ENCODE assay signal across 26 cellular contexts in the genomic region with DNA sequence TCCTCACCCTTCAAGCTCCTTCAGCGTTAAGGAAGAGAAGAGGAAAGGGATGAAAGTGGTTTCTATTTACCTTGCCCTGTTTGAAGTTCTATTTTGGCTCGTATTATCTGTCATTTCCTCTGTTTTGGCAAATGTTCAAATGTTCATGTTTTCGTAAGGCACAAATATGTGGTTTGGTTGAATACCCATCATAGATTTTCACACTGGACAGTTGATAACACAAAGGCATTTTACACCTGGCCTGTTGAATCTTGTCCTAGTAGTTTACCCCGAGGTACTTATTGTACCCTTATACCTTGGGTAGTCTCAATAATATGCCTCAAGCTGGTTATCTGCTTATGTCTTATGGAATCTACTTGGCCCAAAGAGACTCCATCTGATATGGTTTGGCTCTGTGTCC.
"Had no signal": no experiment of that assay in that cellular context is flagged by ENCODE, and none has a peak within 500 bp of the region (broad histone marks: within the 10 kb centered on the region; RNA-seq: fewer than 3 reads in every experiment).

No MANE protein-coding gene starts in this region.

- H3K36me3 Mint-ChIP-seq: activated naive CD8-positive, alpha-beta T cell had no signal

- H3K9me3 Mint-ChIP-seq: activated B cell treated with CpG ODN at 0.5 μM for 24 hours had no signal

- ATAC-seq: activated T-helper 17 cell treated with anti-CD3 and anti-CD28 coated beads, Interleukin-2, amount 50 U/mL, for 72 hours; T-helper 17 cell had no signal

- H3K27me3 Mint-ChIP-seq: activated B cell treated with CpG ODN at 0.5 μM for 24 hours; activated CD4-positive, alpha-beta memory T cell treated with anti-CD3 and anti-CD28 coated beads, Interleukin-2, amount 10 ng/mL, durations not matched to agents 7 days and 5 days; activated CD4-positive, alpha-beta T cell treated with anti-CD3 and anti-CD28 coated beads, Interleukin-2, amount 10 ng/mL, durations not matched to agents 7 days and 5 days; activated naive CD8-positive, alpha-beta T cell; activated T-helper 17 cell treated with anti-CD3 and anti-CD28 coated beads, Interleukin-2, amount 50 U/mL, for 72 hours; T-helper 17 cell had no signal

- H3K4me1 Mint-ChIP-seq: activated B cell treated with CpG ODN at 0.5 μM for 24 hours; activated CD4-positive, alpha-beta memory T cell treated with anti-CD3 and anti-CD28 coated beads, Interleukin-2, amount 10 ng/mL, durations not matched to agents 7 days and 5 days; activated CD4-positive, alpha-beta T cell treated with anti-CD3 and anti-CD28 coated beads, Interleukin-2, amount 10 ng/mL, durations not matched to agents 7 days and 5 days; activated T-helper 17 cell treated with anti-CD3 and anti-CD28 coated beads, Interleukin-2, amount 50 U/mL, for 72 hours; T-helper 17 cell had no signal

- H3K27ac Mint-ChIP-seq: activated B cell treated with CpG ODN at 0.5 μM for 24 hours; activated CD4-positive, alpha-beta memory T cell treated with anti-CD3 and anti-CD28 coated beads, Interleukin-2, amount 10 ng/mL, durations not matched to agents 7 days and 5 days; activated CD4-positive, alpha-beta T cell treated with anti-CD3 and anti-CD28 coated beads, Interleukin-2, amount 10 ng/mL, durations not matched to agents 7 days and 5 days; activated naive CD4-positive, alpha-beta T cell treated with anti-CD3 and anti-CD28 coated beads for 36 hours; activated naive CD8-positive, alpha-beta T cell; activated T-helper 17 cell treated with anti-CD3 and anti-CD28 coated beads, Interleukin-2, amount 50 U/mL, for 72 hours; T-helper 17 cell had no signal

- FAIRE-seq: RCC 7860, TTC549 had no signal

- DNase-seq: activated B cell treated with CpG ODN at 0.5 μM for 24 hours; activated CD4-positive, alpha-beta memory T cell treated with anti-CD3 and anti-CD28 coated beads, Interleukin-2, amount 10 ng/mL, durations not matched to agents 7 days and 5 days; activated CD4-positive, alpha-beta T cell treated with anti-CD3 and anti-CD28 coated beads for 1 hour; activated CD4-positive, alpha-beta T cell treated with anti-CD3 and anti-CD28 coated beads, Interleukin-2, amount 10 ng/mL, durations not matched to agents 7 days and 5 days; activated gamma-delta T cell; activated naive CD4-positive, alpha-beta T cell treated with anti-CD3 and anti-CD28 coated beads for 36 hours; activated T-cell treated with anti-CD3 and anti-CD28 coated beads for 4 hours; activated T-cell treated with anti-CD3 and anti-CD28 coated beads, Interleukin-2, amount 50 U/mL, for 48 hours; amygdala; central memory CD4-positive, alpha-beta T cell; KG1; NCI-H1092; NCI-H1417; NCI-H1930; NCI-H2171; NCI-H2227 treated with DMSO at 0.1 percent for 48 hours; NCI-H446 treated with DMSO at 0.1 percent for 48 hours; NCI-H524 treated with DMSO at 0.1 percent for 48 hours; NCI-H82; SIG-M5; T-helper 17 cell; T1000 had no signal

- H3K4me3 Mint-ChIP-seq: activated B cell treated with CpG ODN at 0.5 μM for 24 hours; activated CD4-positive, alpha-beta memory T cell treated with anti-CD3 and anti-CD28 coated beads, Interleukin-2, amount 10 ng/mL, durations not matched to agents 7 days and 5 days; activated CD4-positive, alpha-beta T cell treated with anti-CD3 and anti-CD28 coated beads, Interleukin-2, amount 10 ng/mL, durations not matched to agents 7 days and 5 days; activated naive CD4-positive, alpha-beta T cell treated with anti-CD3 and anti-CD28 coated beads for 36 hours; activated naive CD8-positive, alpha-beta T cell; activated T-helper 17 cell treated with anti-CD3 and anti-CD28 coated beads, Interleukin-2, amount 50 U/mL, for 72 hours; T-helper 17 cell had no signal
